ENCODE assay signal across 8 cellular contexts in genomic region chr19:55675661-55676354, GRCh38. TPM values are rescaled to one million over a fixed set of nuclear protein-coding genes. Genes with fewer than 3 reads are reported as not detected.
DNase-seq lines count a peak whose midpoint lies in the region; ATAC-seq and TF ChIP-seq lines count a peak whose summit lies in the region.

No MANE protein-coding gene starts in this region.

- H3K14ac ChIP-seq in neuronal stem cell (ENCODE audit: low read length) = no peak overlapping the region

- H3K27ac Mint-ChIP-seq in CD8-positive, alpha-beta T cell = peak overlapping the region; percentile 97

- ATAC-seq in CD8-positive, alpha-beta T cell = no peak
- ATAC-seq in HG03521 (IDR thresholded peaks at IDR 0.05; ENCODE audit: unreplicated experiment) = no peak
- ATAC-seq in HG03354 (IDR thresholded peaks at IDR 0.05; ENCODE audit: poor library complexity, severe bottlenecking, unreplicated experiment) = no peak

- H3K27me3 ChIP-seq in CD8-positive, alpha-beta T cell (ENCODE audit: insufficient read depth, low read length) = no peaks in the 10 kb centered on the region
- H3K27me3 ChIP-seq in endocrine pancreas (ENCODE audit: control insufficient read depth, insufficient read depth, low read length) (no peaks in the 10 kb centered on the region), neuronal stem cell (ENCODE audit: control insufficient read depth in 3 of 3, insufficient read depth in 3 of 3, low read depth in 1 of 3, low read length in 3 of 3) (no peaks in the 10 kb centered on the region)

- no peaks in the 10 kb centered on the region for H3K9me3 Mint-ChIP-seq in CD8-positive, alpha-beta T cell

- peaks cover 60% of the 10 kb centered on the region for H3K4me1 Mint-ChIP-seq in CD8-positive, alpha-beta T cell (ENCODE audit: low read depth)

- no CpG with 5 or more reads among the region's 16 CpGs for WGBS in neuronal stem cell (ENCODE audit: extremely low coverage in 2 of 2, insufficient read length in 2 of 2, insufficient replicate concordance in 1 of 2), 2 donors

- POLR2A ChIA-PET in CD8-positive, alpha-beta T cell (lab: Charles Lee) = no interaction called here
- POLR2A ChIA-PET in OCI-LY7 (lab: Charles Lee) = no interaction called here

- H3K23ac ChIP-seq in neuronal stem cell (ENCODE audit: low read depth, low read length, poor library complexity) = no peak overlapping the region

- H3K27ac ChIP-seq in CD8-positive, alpha-beta T cell (ENCODE audit: low read depth, low read length) = peak overlapping the region; percentile 88
- H3K27ac ChIP-seq in OCI-LY7 (ENCODE audit: low read depth, low read length, poor library complexity, severe bottlenecking) = peak overlapping the region; percentile 97
- no peak overlapping the region for H3K27ac ChIP-seq in neuronal stem cell (replicated peaks; ENCODE audit: low read length)

- no peaks in the 10 kb centered on the region for H3K9me3 ChIP-seq in CD8-positive, alpha-beta T cell (ENCODE audit: low read length)
- H3K9me3 ChIP-seq in OCI-LY7 (ENCODE audit: low read length) (no peaks in the 10 kb centered on the region), endocrine pancreas (ENCODE audit: control insufficient read depth, low read length) (no peaks in the 10 kb centered on the region), neuronal stem cell (replicated peaks in 1 of 2; ENCODE audit: control insufficient read depth in 2 of 2, insufficient read depth in 1 of 2, low read depth in 1 of 2, low read length in 2 of 2) (no peaks in the 10 kb centered on the region)

- TF ChIP-seq CTCF in CD8-positive, alpha-beta T cell (IDR thresholded peaks at IDR 0.05) = no peak
- no peak for TF ChIP-seq CTCF in OCI-LY7 (conservative IDR thresholded peaks at IDR 0.05; ENCODE audit: low read length)

- no peak overlapping the region for H3K4ac ChIP-seq in neuronal stem cell (ENCODE audit: low read length)

- no peak overlapping the region for H2AK5ac ChIP-seq in neuronal stem cell (ENCODE audit: low read depth, low read length)

- peaks cover 20% of the 10 kb centered on the region for H3K79me1 ChIP-seq in neuronal stem cell (ENCODE audit: low read depth, low read length)

- H2BK5ac ChIP-seq in neuronal stem cell (ENCODE audit: low read length) = no peak overlapping the region

- intact Hi-C loops in CD8-positive, alpha-beta T cell (cut with DNase I, micrococcal nuclease) = loop anchor here (1.0 to 10.0 kb wide), 9 partner anchors 21 to 1231 kb away; partner anchors contain the start of genes FIZ1 (in 2 of the 2), U2AF2 (in 2 of the 2), ZNF581 (in 2 of the 2) and LENG8 (in 1 of the 2)
- intact Hi-C loops in OCI-LY7 (cut with micrococcal nuclease; ENCODE audit: unreplicated experiment) = loop anchor here (5.0 kb wide), 2 partner anchors 131 to 156 kb away; partner anchors contain the start of gene NLRP11

- H3K27me3 Mint-ChIP-seq in CD8-positive, alpha-beta T cell (ENCODE audit: low read depth) = no peaks in the 10 kb centered on the region

- no peak overlapping the region for H2AFZ ChIP-seq in OCI-LY7 (ENCODE audit: low read length)
- peak overlapping the region; percentile 88 for H2AFZ ChIP-seq in neuronal stem cell (ENCODE audit: low read length)

- peak overlapping the region; percentile 80 for H3K4me3 ChIP-seq in CD8-positive, alpha-beta T cell (ENCODE audit: low read depth, low read length)
- H3K4me3 ChIP-seq in OCI-LY7 (ENCODE audit: low read depth, low read length, poor library complexity, severe bottlenecking) (peak overlapping the region; percentile 95), endocrine pancreas (ENCODE audit: control insufficient read depth, insufficient read depth, low read length) (peak overlapping the region; percentile 77), neuronal stem cell (ENCODE audit: low read length in 2 of 2) (peak overlapping the region; percentile 92 to 98)

- no peaks in the 10 kb centered on the region for H3K9me2 ChIP-seq in OCI-LY7 (ENCODE audit: insufficient read depth, low read length)

- H3K79me2 ChIP-seq in OCI-LY7 (ENCODE audit: insufficient read depth, low read depth, low read length) = peaks cover 80% of the 10 kb centered on the region

- H3K4me3 Mint-ChIP-seq in CD8-positive, alpha-beta T cell = peak overlapping the region; percentile 93

- DNase-seq in CD8-positive, alpha-beta T cell = no peak
- peak; percentile 28 for DNase-seq in OCI-LY7 (ENCODE audit: low spot score)
- no peak for DNase-seq in neuronal stem cell (ENCODE audit: low spot score)
- no peak for DNase-seq in NCI-H446 treated with DMSO at 0.1 percent for 48 hours (lab: John Stamatoyannopoulos, UW)
- no peak for DNase-seq in LoVo (ENCODE audit: low spot score)

- H4K91ac ChIP-seq in neuronal stem cell (ENCODE audit: low read depth, low read length, poor library complexity) = no peak overlapping the region

- H3K4me2 ChIP-seq in OCI-LY7 (ENCODE audit: low read length) = peak overlapping the region; percentile 92
- H3K4me2 ChIP-seq in neuronal stem cell (ENCODE audit: insufficient read depth, low read length, poor library complexity, severe bottlenecking) = peak overlapping the region; percentile 84

- H3K9ac ChIP-seq in endocrine pancreas (ENCODE audit: control insufficient read depth, insufficient read depth, low read length) (peak overlapping the region; percentile 99), neuronal stem cell (ENCODE audit: low read depth, low read length, poor library complexity) (peak overlapping the region; percentile 99)

- no peak overlapping the region for H3K18ac ChIP-seq in neuronal stem cell (ENCODE audit: low read length)

- H2BK12ac ChIP-seq in neuronal stem cell (ENCODE audit: low read length) = no peak overlapping the region

- H3K36me3 ChIP-seq in CD8-positive, alpha-beta T cell (ENCODE audit: insufficient read depth, low read length) = peaks cover 29% of the 10 kb centered on the region
- H3K36me3 ChIP-seq in OCI-LY7 (ENCODE audit: insufficient read depth, low read length) = peaks cover 86% of the 10 kb centered on the region
- peaks cover 5% of the 10 kb centered on the region for H3K36me3 ChIP-seq in endocrine pancreas (ENCODE audit: control insufficient read depth, insufficient read depth, low read length)
- peaks cover 33 to 70% of the 10 kb centered on the region in 2 donors for H3K36me3 ChIP-seq in neuronal stem cell (replicated peaks in 1 of 2; ENCODE audit: control insufficient read depth in 2 of 2, insufficient read depth in 2 of 2, low read length in 2 of 2)

- CTCF ChIA-PET in CD8-positive, alpha-beta T cell (lab: Charles Lee) = no interaction called here
- CTCF ChIA-PET in OCI-LY7 (lab: Charles Lee; ENCODE audit: unreplicated experiment) = no interaction called here

- BruUV-seq in OCI-LY7 (replicated peaks; lab: Mats Ljungman, UMichigan) = no TSS peak

- peaks cover 64% of the 10 kb centered on the region for H3K36me3 Mint-ChIP-seq in CD8-positive, alpha-beta T cell

- H3K4me1 ChIP-seq in CD8-positive, alpha-beta T cell (ENCODE audit: insufficient read depth, low read length) = peaks cover 45% of the 10 kb centered on the region
- H3K4me1 ChIP-seq in OCI-LY7 (ENCODE audit: insufficient read depth, low read length, poor library complexity, severe bottlenecking) = peaks cover 57% of the 10 kb centered on the region
- no peaks in the 10 kb centered on the region for H3K4me1 ChIP-seq in endocrine pancreas (ENCODE audit: control insufficient read depth, insufficient read depth, low read length)
- H3K4me1 ChIP-seq in neuronal stem cell (ENCODE audit: control insufficient read depth in 2 of 2, insufficient read depth in 1 of 2, low read depth in 1 of 2, low read length in 2 of 2) = peaks cover 4 to 23% of the 10 kb centered on the region in 2 donors

- H4K8ac ChIP-seq in neuronal stem cell (ENCODE audit: low read depth, low read length) = no peak overlapping the region

- no peak overlapping the region for H2BK120ac ChIP-seq in neuronal stem cell (ENCODE audit: low read depth, low read length)

- H2BK15ac ChIP-seq in neuronal stem cell (ENCODE audit: low read length) = no peak overlapping the region

- no peaks in the 10 kb centered on the region; the same call in 1 of the 2 replicates for H4K20me1 ChIP-seq in OCI-LY7 (ENCODE audit: insufficient read depth, low read length)

RNA-seq across cellular contexts. Expression of gene EPN1, which starts 0.8 kb away (rescaled TPM):
- 10 to 100 TPM; 41.1 to 45.2 TPM for total RNA-seq in CD8-positive, alpha-beta T cell
- total RNA-seq in OCI-LY7 (2014; rRNA removed; shearing (Covaris generic)) = 40.5 and 46.3 TPM in 2 replicates
- total RNA-seq in OCI-LY7 (2022) = 120 and 121 TPM in 2 replicates
- 91.8 TPM for polyA plus RNA-seq in neuronal stem cell (2013, experiment 1 of 2)
- 89.2 TPM for polyA plus RNA-seq in neuronal stem cell (2013, experiment 2 of 2)

RNA-seq across cellular contexts. Expression of gene U2AF2, which starts 21.0 kb away (rescaled TPM):
- total RNA-seq in CD8-positive, alpha-beta T cell = 100 to 1,000 TPM; 197 to 201 TPM
- 193 and 211 TPM in 2 replicates for total RNA-seq in OCI-LY7 (2014; rRNA removed; shearing (Covaris generic))
- 233 and 264 TPM in 2 replicates for total RNA-seq in OCI-LY7 (2022)
- polyA plus RNA-seq in neuronal stem cell (2013, experiment 1 of 2) = 155 TPM
- polyA plus RNA-seq in neuronal stem cell (2013, experiment 2 of 2) = 147 TPM

RNA-seq across cellular contexts. Expression of gene CCDC106, which starts 27.8 kb away (rescaled TPM):
- total RNA-seq in CD8-positive, alpha-beta T cell = 1 to 10 TPM; 1.3 to 2.6 TPM
- 29.4 and 30.1 TPM in 2 replicates for total RNA-seq in OCI-LY7 (2014; rRNA removed; shearing (Covaris generic))
- total RNA-seq in OCI-LY7 (2022) = 29.0 and 30.9 TPM in 2 replicates
- polyA plus RNA-seq in neuronal stem cell (2013, experiment 1 of 2) = 19.8 TPM
- polyA plus RNA-seq in neuronal stem cell (2013, experiment 2 of 2) = 19.8 TPM

RNA-seq across cellular contexts. Expression of gene ZNF581, which starts 32.4 kb away (rescaled TPM):
- total RNA-seq in CD8-positive, alpha-beta T cell = 10 to 100 TPM; 25.6 to 25.7 TPM
- total RNA-seq in OCI-LY7 (2014; rRNA removed; shearing (Covaris generic)) = 26.6 and 44.5 TPM in 2 replicates
- total RNA-seq in OCI-LY7 (2022) = 39.7 and 41.8 TPM in 2 replicates
- 37.9 TPM for polyA plus RNA-seq in neuronal stem cell (2013, experiment 1 of 2)
- polyA plus RNA-seq in neuronal stem cell (2013, experiment 2 of 2) = 37.2 TPM

RNA-seq across cellular contexts. Expression of gene ZNF580, which starts 35.0 kb away (rescaled TPM):
- 10 to 100 TPM; 30.1 to 32.0 TPM for total RNA-seq in CD8-positive, alpha-beta T cell
- total RNA-seq in OCI-LY7 (2014; rRNA removed; shearing (Covaris generic)) = 17.6 and 24.4 TPM in 2 replicates
- 50.0 and 52.1 TPM in 2 replicates for total RNA-seq in OCI-LY7 (2022)
- polyA plus RNA-seq in neuronal stem cell (2013, experiment 1 of 2) = 42.3 TPM
- polyA plus RNA-seq in neuronal stem cell (2013, experiment 2 of 2) = 43.4 TPM

Comparison
In these comparisons a context has a peak if more than half of its experiments do, and no peak if none do; other contexts are left out.
1. RNA of gene CCDC106, which starts 27.8 kb away (total RNA-seq): 29.0 to 30.9 TPM in OCI-LY7; 1.3 to 2.6 TPM in CD8-positive, alpha-beta T cell; every median in the first group is over 4 times any median in the second.
2. Peak in every context shown above with its lines, with median percentiles within 50 percentile points of each other: H3K4me3 ChIP-seq.